8 cellular contexts compared by ENCODE assay signal in genomic region chr11:62552931-62553838, GRCh38. TPM values are rescaled to one million over a fixed set of nuclear protein-coding genes. Genes with fewer than 3 reads are reported as not detected.
DNase-seq lines count a peak whose midpoint lies in the region; ATAC-seq, FAIRE-seq and TF ChIP-seq lines count a peak whose summit lies in the region.

No MANE protein-coding gene starts in this region.

- peak overlapping the region; percentile 40 for H3K4me3 ChIP-seq in fibroblast of villous mesenchyme (ENCODE audit: low read depth, low read length)

- peak; percentile 84 for FAIRE-seq in G401.6 (lab: Jason Lieb, UNC)

- peak; percentile 86 for DNase-seq in NOMO-1 treated with dmso at 0.1 percent for 144 hours (lab: John Stamatoyannopoulos, UW; ENCODE audit: unreplicated experiment)
- DNase-seq in activated effector memory CD4-positive, alpha-beta T cell treated with Interleukin-2 at 50 U/mL for 16 hours, result peak; percentile 71
- peak; percentile 93 for DNase-seq in fibroblast of villous mesenchyme (ENCODE audit: low read depth)
- DNase-seq in omental fat pad (ENCODE audit: low spot score), result no peak
- no peak for DNase-seq in NCI-H1694 treated with DMSO at 0.1 percent for 48 hours (lab: John Stamatoyannopoulos, UW)
- no peak for DNase-seq in NCI-H1105 treated with DMSO at 0.1 percent for 48 hours (lab: John Stamatoyannopoulos, UW)

- ATAC-seq in omental fat pad (ENCODE audit: low FRiP score) (peak; percentile 77), HG02981 (IDR thresholded peaks at IDR 0.05; ENCODE audit: unreplicated experiment) (no peak)

- TF ChIP-seq CTCF in fibroblast of villous mesenchyme (IDR thresholded peaks at IDR 0.05; ENCODE audit: insufficient read depth, low read depth, low read length) (no peak), omental fat pad (IDR thresholded peaks at IDR 0.05) (no peak)

RNA-seq across cellular contexts. Expression of gene AHNAK, which starts 6.6 kb away (rescaled TPM):
- total RNA-seq in fibroblast of villous mesenchyme, result 474 and 514 TPM in 2 replicates
- 1,000 to 10,000 TPM in 3 of 4 donors, 100 to 1,000 TPM in 1; 874 to 1,336 (median 1,047) TPM for total RNA-seq in omental fat pad

RNA-seq across cellular contexts. Expression of gene EEF1G, which starts 20.5 kb away (rescaled TPM):
- 876 and 1,014 TPM in 2 replicates for total RNA-seq in fibroblast of villous mesenchyme
- total RNA-seq in omental fat pad, result 1,000 to 10,000 TPM; 1,194 to 1,561 (median 1,267) TPM

RNA-seq across cellular contexts. Expression of gene TUT1, which starts 38.1 kb away (rescaled TPM):
- total RNA-seq in fibroblast of villous mesenchyme (4.3 and 5.2 TPM in 2 replicates), omental fat pad (10 to 100 TPM in 3 of 4 donors, 1 to 10 TPM in 1; 7.9 to 11.0 (median 10.5) TPM)

RNA-seq across cellular contexts. Expression of gene MTA2, which starts 48.5 kb away (rescaled TPM):
- total RNA-seq in fibroblast of villous mesenchyme (145 and 197 TPM in 2 replicates), omental fat pad (100 to 1,000 TPM in 2 of 4 donors, 10 to 100 TPM in 2; 77.1 to 172 (median 89.6) TPM)

RNA-seq across cellular contexts. Expression of gene EML3, which starts 59.4 kb away (rescaled TPM):
- total RNA-seq in fibroblast of villous mesenchyme (15.5 and 21.6 TPM in 2 replicates), omental fat pad (10 to 100 TPM; 40.7 to 68.6 (median 52.0) TPM)

Comparison
In these comparisons a context has a peak if more than half of its experiments do, and no peak if none do; other contexts are left out.
1. DNase-seq: peak in NOMO-1 treated with dmso at 0.1 percent for 144 hours (single experiment), activated effector memory CD4-positive, alpha-beta T cell treated with Interleukin-2 at 50 U/mL for 16 hours (single experiment) and fibroblast of villous mesenchyme (single experiment); none in omental fat pad (single experiment), NCI-H1694 treated with DMSO at 0.1 percent for 48 hours (single experiment) and NCI-H1105 treated with DMSO at 0.1 percent for 48 hours (single experiment).